Comparison of ENCODE assay signal across 15 cellular contexts in the genomic region with DNA sequence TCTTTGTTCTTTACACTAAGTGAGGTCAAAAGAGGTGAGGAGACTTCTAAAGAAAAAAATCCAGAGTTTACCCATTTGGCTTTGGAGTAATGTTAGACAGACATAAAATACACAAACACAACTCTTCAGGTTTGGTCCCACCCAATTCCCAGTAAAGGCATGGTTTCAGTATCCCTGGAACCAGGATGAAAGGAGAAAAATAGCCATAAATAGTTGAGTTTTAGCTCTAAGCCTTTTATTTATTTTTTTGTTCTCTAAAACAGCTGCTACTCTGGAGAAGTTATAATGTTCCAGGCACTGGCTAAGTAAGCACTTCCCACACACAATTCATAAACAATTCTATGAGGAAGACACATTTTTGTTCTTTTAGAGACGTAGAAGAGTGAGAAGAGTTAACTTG. TPM values are rescaled to one million over a fixed set of nuclear protein-coding genes. Genes with fewer than 3 reads are reported as not detected.
DNase-seq lines count a peak whose midpoint lies in the region; ATAC-seq and TF ChIP-seq lines count a peak whose summit lies in the region.
"Had no signal": no experiment of that assay in that cellular context is flagged by ENCODE, and none has a peak within 500 bp of the region (broad histone marks: within the 10 kb centered on the region; RNA-seq: fewer than 3 reads in every experiment).

No MANE protein-coding gene starts in this region.

- no peak overlapping the region for H2BK12ac ChIP-seq in mesenchymal stem cell (ENCODE audit: low read length in 2 of 2)

- H2BK15ac ChIP-seq in mesenchymal stem cell (ENCODE audit: low read depth, poor library complexity, severe bottlenecking), result no peak overlapping the region

- H2BK5ac ChIP-seq in mesenchymal stem cell (ENCODE audit: low read depth, low read length, poor library complexity, severe bottlenecking), result no peak overlapping the region

- no peak overlapping the region for H2BK120ac ChIP-seq in mesenchymal stem cell (ENCODE audit: low read depth, low read length)

- no peak overlapping the region for H4K8ac ChIP-seq in mesenchymal stem cell (ENCODE audit: low read length)

- no peaks in the 10 kb centered on the region for H3K36me3 ChIP-seq in mesenchymal stem cell (ENCODE audit: control insufficient read depth in 1 of 2, insufficient read depth in 2 of 2, low read depth in 1 of 2, low read length in 2 of 2)

- H2AK5ac ChIP-seq in mesenchymal stem cell (ENCODE audit: low read length, severe bottlenecking), result no peak overlapping the region

- no peaks in the 10 kb centered on the region for H3K36me3 Mint-ChIP-seq in natural killer cell
- no peaks in the 10 kb centered on the region for H3K36me3 Mint-ChIP-seq in natural killer cell treated with Interleukin-12 subunit alpha and Interleukin-12 subunit beta and Interleukin-15 and Interleukin-18, amount 100 ng/mL, for 72 hours
- peaks cover 12% of the 10 kb centered on the region for H3K36me3 Mint-ChIP-seq in activated T-helper 17 cell treated with anti-CD3 and anti-CD28 coated beads, Interleukin-2, amount 50 U/mL, for 72 hours (ENCODE audit: low read depth)
- H3K36me3 Mint-ChIP-seq: CD14-positive monocyte, IgD-negative memory B cell had no signal

- no peak overlapping the region for H3K4me2 ChIP-seq in mesenchymal stem cell (ENCODE audit: low read length, poor library complexity, severe bottlenecking)

- H3K4me3 ChIP-seq in mesenchymal stem cell (ENCODE audit: insufficient read depth in 1 of 2, low read depth in 1 of 2, low read length in 2 of 2), result no peak overlapping the region

- H3K4me1 Mint-ChIP-seq in natural killer cell, result peaks cover 35 to 36% of the 10 kb centered on the region in 2 donors
- peaks cover 18 to 21% of the 10 kb centered on the region in 2 donors for H3K4me1 Mint-ChIP-seq in natural killer cell treated with Interleukin-12 subunit alpha and Interleukin-12 subunit beta and Interleukin-15 and Interleukin-18, amount 100 ng/mL, for 72 hours (ENCODE audit: low read depth in 2 of 2)
- peaks cover 10% of the 10 kb centered on the region for H3K4me1 Mint-ChIP-seq in activated T-helper 17 cell treated with anti-CD3 and anti-CD28 coated beads, Interleukin-2, amount 50 U/mL, for 72 hours

- H3K27ac ChIP-seq in mesenchymal stem cell (ENCODE audit: low read length, poor library complexity, severe bottlenecking), result no peak overlapping the region

- no peak overlapping the region for H3K4me3 Mint-ChIP-seq in natural killer cell
- no peak overlapping the region for H3K4me3 Mint-ChIP-seq in natural killer cell treated with Interleukin-12 subunit alpha and Interleukin-12 subunit beta and Interleukin-15 and Interleukin-18, amount 100 ng/mL, for 72 hours
- H3K4me3 Mint-ChIP-seq in activated T-helper 17 cell treated with anti-CD3 and anti-CD28 coated beads, Interleukin-2, amount 50 U/mL, for 72 hours, result peak overlapping the region; percentile 32
- H3K4me3 Mint-ChIP-seq: CD14-positive monocyte; CD8-positive, alpha-beta T cell; H9; IgD-negative memory B cell had no signal

- no peaks in the 10 kb centered on the region for H3K27me3 Mint-ChIP-seq in natural killer cell (ENCODE audit: low read depth in 2 of 2)
- H3K27me3 Mint-ChIP-seq in natural killer cell treated with Interleukin-12 subunit alpha and Interleukin-12 subunit beta and Interleukin-15 and Interleukin-18, amount 100 ng/mL, for 72 hours, result no peaks in the 10 kb centered on the region
- peaks cover 3% of the 10 kb centered on the region for H3K27me3 Mint-ChIP-seq in activated T-helper 17 cell treated with anti-CD3 and anti-CD28 coated beads, Interleukin-2, amount 50 U/mL, for 72 hours

- no peak for DNase-seq in natural killer cell
- no peak for DNase-seq in natural killer cell treated with Interleukin-12 subunit alpha and Interleukin-12 subunit beta and Interleukin-15 and Interleukin-18, amount 100 ng/mL, for 72 hours (ENCODE audit: low spot score)
- peak; percentile 39 for DNase-seq in mesenchymal stem cell
- no peak for DNase-seq in pons (ENCODE audit: low spot score)
- DNase-seq in SIG-M5 treated with dmso at 0.1 percent for 504 hours (lab: John Stamatoyannopoulos, UW; ENCODE audit: unreplicated experiment), result no peak
- DNase-seq: Caco-2; CD8-positive, alpha-beta T cell; H9; KG1 had no signal

- no peak overlapping the region for H3K9ac ChIP-seq in mesenchymal stem cell (ENCODE audit: low read length)

- H3K27ac Mint-ChIP-seq in natural killer cell, result peak overlapping the region; percentile 27 to 48
- H3K27ac Mint-ChIP-seq in natural killer cell treated with Interleukin-12 subunit alpha and Interleukin-12 subunit beta and Interleukin-15 and Interleukin-18, amount 100 ng/mL, for 72 hours, result no peak overlapping the region
- no peak overlapping the region for H3K27ac Mint-ChIP-seq in activated T-helper 17 cell treated with anti-CD3 and anti-CD28 coated beads, Interleukin-2, amount 50 U/mL, for 72 hours
- H3K27ac Mint-ChIP-seq: CD14-positive monocyte; CD8-positive, alpha-beta T cell; H9; IgD-negative memory B cell had no signal

- WGBS in mesenchymal stem cell, result 26% methylated on average over 1 of the region's 1 CpG

- no peak overlapping the region for H4K91ac ChIP-seq in mesenchymal stem cell (ENCODE audit: low read length)

- ATAC-seq in natural killer cell (no peak), GM18861 (IDR thresholded peaks at IDR 0.05; ENCODE audit: unreplicated experiment) (no peak)
- no peak for ATAC-seq in natural killer cell treated with Interleukin-12 subunit alpha and Interleukin-12 subunit beta and Interleukin-15 and Interleukin-18, amount 100 ng/mL, for 72 hours
- no peak for ATAC-seq in activated T-helper 17 cell treated with anti-CD3 and anti-CD28 coated beads, Interleukin-2, amount 50 U/mL, for 72 hours (replicated peaks)
- ATAC-seq: CD8-positive, alpha-beta T cell had no signal

- peaks cover 0 to 25% of the 10 kb centered on the region in 2 experiments for H3K27me3 ChIP-seq in mesenchymal stem cell (ENCODE audit: control insufficient read depth in 1 of 2, insufficient read depth in 1 of 2, low read length in 2 of 2)

- H3K14ac ChIP-seq in mesenchymal stem cell (ENCODE audit: low read length in 2 of 2), result no peak overlapping the region

- no peak overlapping the region for H3K4ac ChIP-seq in mesenchymal stem cell (ENCODE audit: low read depth in 1 of 2, low read length in 2 of 2)

- peaks cover 4% of the 10 kb centered on the region for H3K4me1 ChIP-seq in mesenchymal stem cell (ENCODE audit: control insufficient read depth, insufficient read depth, low read depth, low read length)

- no peak overlapping the region for H2AFZ ChIP-seq in mesenchymal stem cell (ENCODE audit: low read depth, low read length)

- no peak for TF ChIP-seq CTCF in natural killer cell (IDR thresholded peaks at IDR 0.05)

- no peak overlapping the region for H3K23ac ChIP-seq in mesenchymal stem cell (ENCODE audit: low read length in 2 of 2)

- intact Hi-C loops in natural killer cell (cut with micrococcal nuclease), result no loop called here

- no peak overlapping the region for H3K18ac ChIP-seq in mesenchymal stem cell (ENCODE audit: low read depth in 1 of 2, low read length in 2 of 2)

- no peaks in the 10 kb centered on the region for H3K9me3 ChIP-seq in mesenchymal stem cell (ENCODE audit: control insufficient read depth, low read length)
- H3K9me3 ChIP-seq: Caco-2 had no signal

- H3K9me3 Mint-ChIP-seq in natural killer cell, result no peaks in the 10 kb centered on the region
- H3K9me3 Mint-ChIP-seq in natural killer cell treated with Interleukin-12 subunit alpha and Interleukin-12 subunit beta and Interleukin-15 and Interleukin-18, amount 100 ng/mL, for 72 hours, result no peaks in the 10 kb centered on the region
- no peaks in the 10 kb centered on the region for H3K9me3 Mint-ChIP-seq in activated T-helper 17 cell treated with anti-CD3 and anti-CD28 coated beads, Interleukin-2, amount 50 U/mL, for 72 hours
- H3K9me3 Mint-ChIP-seq: CD8-positive, alpha-beta T cell; H9; IgD-negative memory B cell had no signal

- no peaks in the 10 kb centered on the region for H3K79me1 ChIP-seq in mesenchymal stem cell (replicated peaks; ENCODE audit: low read length, poor library complexity, severe bottlenecking)

RNA-seq across cellular contexts. Expression of gene ABCB1, which starts 4.0 kb away (rescaled TPM):
- total RNA-seq in natural killer cell, result 10 to 100 TPM; 62.8 to 99.5 (median 81.4) TPM
- total RNA-seq in natural killer cell treated with Interleukin-12 subunit alpha and Interleukin-12 subunit beta and Interleukin-15 and Interleukin-18, amount 100 ng/mL, for 72 hours, result 10 to 100 TPM; 11.1 to 15.1 TPM
- 10 to 100 TPM; 14.7 to 19.0 TPM for total RNA-seq in activated T-helper 17 cell treated with anti-CD3 and anti-CD28 coated beads, Interleukin-2, amount 50 U/mL, for 72 hours
- 4.6 TPM for polyA plus RNA-seq in mesenchymal stem cell (2013, experiment 1 of 2)
- 4.4 TPM for polyA plus RNA-seq in mesenchymal stem cell (2013, experiment 2 of 2)

RNA-seq across cellular contexts. Expression of gene RUNDC3B, which starts 31.5 kb away (rescaled TPM):
- 1 to 10 TPM in 2 of 3 donors, under 1 TPM in 1; 0.29 to 1.7 (median 1.1) TPM for total RNA-seq in natural killer cell
- 1 to 10 TPM in 1 of 2 donors, under 1 TPM in 1; 0.84 to 1.5 TPM for total RNA-seq in natural killer cell treated with Interleukin-12 subunit alpha and Interleukin-12 subunit beta and Interleukin-15 and Interleukin-18, amount 100 ng/mL, for 72 hours
- total RNA-seq in activated T-helper 17 cell treated with anti-CD3 and anti-CD28 coated beads, Interleukin-2, amount 50 U/mL, for 72 hours, result under 1 TPM; 0.24 to 0.56 TPM
- 0.08 TPM for polyA plus RNA-seq in mesenchymal stem cell (2013, experiment 1 of 2)
- polyA plus RNA-seq in mesenchymal stem cell (2013, experiment 2 of 2), result 0.21 TPM
- total RNA-seq: A172, HT-29 had no signal
- polyA plus RNA-seq: CD14-positive monocyte had no signal

Comparison
In these comparisons a context has a peak if more than half of its experiments do, and no peak if none do; other contexts are left out.
1. H3K27ac Mint-ChIP-seq: peak in natural killer cell (2 of 2); none in natural killer cell treated with Interleukin-12 subunit alpha and Interleukin-12 subunit beta and Interleukin-15 and Interleukin-18, amount 100 ng/mL, for 72 hours (0 of 2) and activated T-helper 17 cell treated with anti-CD3 and anti-CD28 coated beads, Interleukin-2, amount 50 U/mL, for 72 hours (single experiment).